Comparison of ENCODE assay signal across 1 cellular context in the genomic region with DNA sequence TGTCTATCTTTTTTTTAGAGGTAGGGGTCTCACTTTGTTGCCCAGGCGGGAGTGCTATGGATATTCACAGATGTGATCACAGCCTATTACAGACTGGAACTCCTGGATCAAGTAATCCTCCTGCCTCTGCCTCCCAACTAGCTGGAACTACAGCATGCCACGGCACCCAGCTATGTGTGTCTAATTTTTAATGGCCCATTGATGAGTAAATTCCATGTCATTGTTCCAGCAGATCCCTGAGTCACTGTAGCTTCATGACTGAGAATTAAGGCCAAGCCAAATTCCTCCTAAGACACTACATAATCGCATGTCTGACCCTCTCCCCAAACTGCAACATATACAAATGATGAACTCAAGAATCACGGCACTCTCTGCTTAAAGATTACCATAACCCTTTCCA.
TF ChIP-seq lines count a peak whose summit lies in the region.

No MANE protein-coding gene starts in this region.

TF ChIP-seq in SK-N-SH treated with all-trans-retinoic acid at 6 μM for 48 hours, 23 proteins besides CTCF, POLR2A, EP300 and RAD21 (continued from another document):
- no peak for TF ChIP-seq TSHZ2 (CRISPR knock-in tag; IDR thresholded peaks at IDR 0.05)
- TF ChIP-seq, protein P1, sequence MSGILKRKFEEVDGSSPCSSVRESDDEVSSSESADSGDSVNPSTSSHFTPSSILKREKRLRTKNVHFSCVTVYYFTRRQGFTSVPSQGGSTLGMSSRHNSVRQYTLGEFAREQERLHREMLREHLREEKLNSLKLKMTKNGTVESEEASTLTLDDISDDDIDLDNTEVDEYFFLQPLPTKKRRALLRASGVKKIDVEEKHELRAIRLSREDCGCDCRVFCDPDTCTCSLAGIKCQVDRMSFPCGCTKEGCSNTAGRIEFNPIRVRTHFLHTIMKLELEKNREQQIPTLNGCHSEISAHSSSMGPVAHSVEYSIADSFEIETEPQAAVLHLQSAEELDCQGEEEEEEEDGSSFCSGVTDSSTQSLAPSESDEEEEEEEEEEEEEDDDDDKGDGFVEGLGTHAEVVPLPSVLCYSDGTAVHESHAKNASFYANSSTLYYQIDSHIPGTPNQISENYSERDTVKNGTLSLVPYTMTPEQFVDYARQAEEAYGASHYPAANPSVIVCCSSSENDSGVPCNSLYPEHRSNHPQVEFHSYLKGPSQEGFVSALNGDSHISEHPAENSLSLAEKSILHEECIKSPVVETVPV (CRISPR knock-in tag; IDR thresholded peaks at IDR 0.05): no peak
- no peak for TF ChIP-seq ZNF70 (CRISPR knock-in tag; IDR thresholded peaks at IDR 0.05)
- no peak for TF ChIP-seq ZC3H10 (CRISPR knock-in tag; IDR thresholded peaks at IDR 0.05)
- TF ChIP-seq SNAI2 (CRISPR knock-in tag; IDR thresholded peaks at IDR 0.05): no peak
TF ChIP-seq in SK-N-SH treated with all-trans-retinoic acid at 6 μM for 48 hours: peak in this region for 0.
